ENCODE assay signal across 20 cellular contexts in genomic region chr12:44465139-44465538, GRCh38.
DNase-seq lines count a peak whose midpoint lies in the region; ATAC-seq, FAIRE-seq and TF ChIP-seq lines count a peak whose summit lies in the region.
"Had no signal": no experiment of that assay in that cellular context is flagged by ENCODE, and none has a peak within 500 bp of the region (broad histone marks: within the 10 kb centered on the region; RNA-seq: fewer than 3 reads in every experiment).

No MANE protein-coding gene starts in this region.

- CTCF ChIA-PET in GM12878 (lab: Yijun Ruan, JAX), result interaction anchor here (1.8 kb wide), 1 partner anchor 10 kb away, joined by 6 read pairs; no protein-coding TSS in a partner anchor

- intact Hi-C loops in GM12878 (cut with micrococcal nuclease; ENCODE audit: unreplicated experiment), result no loop called here
- intact Hi-C loops in thyroid gland (cut with DNase I), result no loop called here
- intact Hi-C loops in spleen (cut with DNase I; ENCODE audit: low total_unique reads), result no loop called here

- no peak overlapping the region for H3K4me3 Mint-ChIP-seq in activated T-cell treated with anti-CD3 and anti-CD28 coated beads, Interleukin-2, amount 50 U/mL, for 72 hours
- H3K4me3 Mint-ChIP-seq: activated CD4-positive, alpha-beta memory T cell treated with anti-CD3 and anti-CD28 coated beads, Interleukin-2, amount 10 ng/mL, durations not matched to agents 7 days and 5 days; activated T-helper 17 cell treated with anti-CD3 and anti-CD28 coated beads, Interleukin-2, amount 50 U/mL, for 72 hours had no signal

- peak overlapping the region; percentile 18 for H3K27ac Mint-ChIP-seq in activated T-cell treated with anti-CD3 and anti-CD28 coated beads, Interleukin-2, amount 50 U/mL, for 72 hours
- H3K27ac Mint-ChIP-seq: activated CD4-positive, alpha-beta memory T cell treated with anti-CD3 and anti-CD28 coated beads, Interleukin-2, amount 10 ng/mL, durations not matched to agents 7 days and 5 days; activated T-helper 17 cell treated with anti-CD3 and anti-CD28 coated beads, Interleukin-2, amount 50 U/mL, for 72 hours had no signal

- no peak for TF ChIP-seq EP300 in GM12878 (IDR thresholded peaks at IDR 0.05; ENCODE audit: borderline replicate concordance in 1 of 2, control insufficient read depth in 1 of 2, low read depth in 2 of 2, low read length in 2 of 2)

- TF ChIP-seq RAD21 in GM12878 (IDR thresholded peaks at IDR 0.05; ENCODE audit: insufficient read depth, low read depth, low read length), result no peak

- H2AFZ ChIP-seq in Loucy (ENCODE audit: low read length) (no peak overlapping the region), GM12878 (ENCODE audit: control insufficient read depth, low read depth, low read length) (no peak overlapping the region)
- H2AFZ ChIP-seq: parathyroid adenoma had no signal

- H3K4me1 ChIP-seq in Loucy (ENCODE audit: insufficient read depth, low read length, poor library complexity, severe bottlenecking) (no peaks in the 10 kb centered on the region), GM12878 (ENCODE audit: control insufficient read depth, insufficient read depth, low read length) (no peaks in the 10 kb centered on the region), thyroid gland (peaks cover 1 to 3% of the 10 kb centered on the region in 2 donors), spleen (no peaks in the 10 kb centered on the region)
- H3K4me1 ChIP-seq: heart right ventricle, parathyroid adenoma had no signal

- H3K79me2 ChIP-seq in Loucy (ENCODE audit: insufficient read depth, low read length) (no peaks in the 10 kb centered on the region), GM12878 (ENCODE audit: control insufficient read depth, insufficient read depth, low read length) (no peaks in the 10 kb centered on the region)
- H3K79me2 ChIP-seq: parathyroid adenoma had no signal

- H3K4me3 ChIP-seq in Loucy (ENCODE audit: low read length, poor library complexity, severe bottlenecking) (no peak overlapping the region), GM12878 (no peak overlapping the region), thyroid gland (replicated peaks in 1 of 3) (no peak overlapping the region), spleen (no peak overlapping the region)
- H3K4me3 ChIP-seq: heart right ventricle had no signal

- WGBS in GM12878 (ENCODE audit: insufficient coverage, insufficient replicate concordance, low lambda C conversion rate, missing lambda C conversion rate), result 0% methylated on average over 2 of the region's 2 CpGs
- WGBS in thyroid gland, 2 donors, result 85 to 93% methylated on average over 2 of the region's 2 CpGs
- 68 to 83% (median 80%) methylated on average over 2 of the region's 2 CpGs for WGBS in spleen, 5 donors

- no peak overlapping the region for H3K4me2 ChIP-seq in Loucy (ENCODE audit: low read depth, low read length, poor library complexity, severe bottlenecking)
- H3K4me2 ChIP-seq in GM12878 (ENCODE audit: control insufficient read depth, insufficient read depth), result no peak overlapping the region

- BruUV-seq in GM12878 (replicated peaks; lab: Mats Ljungman, UMichigan), result no TSS peak

- H3K27me3 Mint-ChIP-seq in activated T-cell treated with anti-CD3 and anti-CD28 coated beads, Interleukin-2, amount 50 U/mL, for 72 hours (ENCODE audit: low read depth), result no peaks in the 10 kb centered on the region
- H3K27me3 Mint-ChIP-seq: activated T-helper 17 cell treated with anti-CD3 and anti-CD28 coated beads, Interleukin-2, amount 50 U/mL, for 72 hours had no signal

- H3K36me3 ChIP-seq in Loucy (ENCODE audit: insufficient read depth, low read length) (no peaks in the 10 kb centered on the region), GM12878 (ENCODE audit: control insufficient read depth in 2 of 2, insufficient read depth in 2 of 2, low read length in 1 of 2) (no peaks in the 10 kb centered on the region), thyroid gland (no peaks in the 10 kb centered on the region), spleen (no peaks in the 10 kb centered on the region)
- H3K36me3 ChIP-seq: heart right ventricle had no signal

- H3K27ac ChIP-seq in GM12878 (ENCODE audit: control insufficient read depth, insufficient read depth) (no peak overlapping the region), thyroid gland (no peak overlapping the region), spleen (no peak overlapping the region)
- H3K27ac ChIP-seq: heart right ventricle, parathyroid adenoma had no signal

- in situ Hi-C loops in GM12878 (cut with MboI), result no loop called here

- H3K36me3 Mint-ChIP-seq in activated T-cell treated with anti-CD3 and anti-CD28 coated beads, Interleukin-2, amount 50 U/mL, for 72 hours (ENCODE audit: insufficient read depth in 2 of 2), result no peaks in the 10 kb centered on the region

- peaks cover 0 to 6% of the 10 kb centered on the region in 2 donors for H3K9me3 Mint-ChIP-seq in activated T-cell treated with anti-CD3 and anti-CD28 coated beads, Interleukin-2, amount 50 U/mL, for 72 hours

- POLR2A ChIA-PET in GM12878 (lab: Charles Lee), result no interaction called here

- SMC1A ChIA-PET in GM12878 (lab: Charles Lee; ENCODE audit: uncharacterized antibody, unreplicated experiment), result interaction anchor here (0.9 to 1.6 kb wide), 4 partner anchors 17 to 70 kb away, joined by 3 to 4 read pairs (median 4); no protein-coding TSS in a partner anchor

- H3F3A ChIP-seq in Loucy (ENCODE audit: low read depth), result no peaks in the 10 kb centered on the region

- DNase-seq in activated T-cell treated with anti-CD3 and anti-CD28 coated beads, Interleukin-2, amount 50 U/mL, for 72 hours, result no peak
- DNase-seq in activated T-cell treated with anti-CD3 and anti-CD28 coated beads, Interleukin-2, amount 50 U/mL, for 1 hour, result no peak
- no peak for DNase-seq in GM12878 (ENCODE audit: low read depth, low spot score)
- no peak for DNase-seq in thyroid gland
- DNase-seq in spleen, result no peak
- DNase-seq: activated CD4-positive, alpha-beta memory T cell treated with anti-CD3 and anti-CD28 coated beads, Interleukin-2, amount 10 ng/mL, durations not matched to agents 7 days and 5 days; aorta; cortex of kidney; DMS79 treated with DMSO at 0.1 percent for 48 hours; heart right ventricle; NCI-H1436; NCI-H526 treated with DMSO at 0.1 percent for 48 hours; Right ventricle myocardium superior; stimulated activated CD4-positive, alpha-beta T cell treated with anti-CD3 and anti-CD28 coated beads, Interleukin-12 subunit alpha, Interleukin-12 subunit beta, amount 100 ng/mL, for 4 hours had no signal

- ATAC-seq in activated T-cell treated with anti-CD3 and anti-CD28 coated beads, Interleukin-2, amount 50 U/mL, for 72 hours (replicated peaks in 1 of 2), result no peak
- ATAC-seq in GM12878 (peak; percentile 52), GM21381 (IDR thresholded peaks at IDR 0.05; ENCODE audit: unreplicated experiment) (no peak), GM18909 (IDR thresholded peaks at IDR 0.05; ENCODE audit: poor library complexity, unreplicated experiment) (no peak)
- ATAC-seq: activated T-helper 17 cell treated with anti-CD3 and anti-CD28 coated beads, Interleukin-2, amount 50 U/mL, for 72 hours; heart right ventricle had no signal

- TF ChIP-seq CTCF in Loucy (conservative IDR thresholded peaks at IDR 0.05; ENCODE audit: low read length) (peak; percentile 39), GM12878 (IDR thresholded peaks at IDR 0.05 in 2 of 3, conservative IDR thresholded peaks at IDR 0.05 in 1 of 3; ENCODE audit: control insufficient read depth in 2 of 3, extremely low read depth in 1 of 3, insufficient read depth in 1 of 3, low read depth in 3 of 3, low read length in 3 of 3) (0 out of 6 replicates have a peak, but pooled peaks of 1 of the 3 experiments have one; percentile 4), thyroid gland (IDR thresholded peaks at IDR 0.05) (peak in 4 of 6 experiments; percentile 12 to 53 (median 28)), spleen (IDR thresholded peaks at IDR 0.05 in 8 of 11, conservative IDR thresholded peaks at IDR 0.05 in 3 of 11) (no peak)

- H4K20me1 ChIP-seq in Loucy (ENCODE audit: insufficient read depth, low read length, poor library complexity, severe bottlenecking) (no peaks in the 10 kb centered on the region), GM12878 (ENCODE audit: control insufficient read depth, insufficient read depth) (no peaks in the 10 kb centered on the region)

- H3K9ac ChIP-seq in Loucy (ENCODE audit: low read depth, low read length, poor library complexity, severe bottlenecking) (no peak overlapping the region), GM12878 (ENCODE audit: control insufficient read depth, insufficient read depth, low read length) (no peak overlapping the region)
- H3K9ac ChIP-seq: parathyroid adenoma had no signal

- H3K4me1 Mint-ChIP-seq in activated T-cell treated with anti-CD3 and anti-CD28 coated beads, Interleukin-2, amount 50 U/mL, for 72 hours (ENCODE audit: low read depth), result no peaks in the 10 kb centered on the region
- H3K4me1 Mint-ChIP-seq: activated CD4-positive, alpha-beta memory T cell treated with anti-CD3 and anti-CD28 coated beads, Interleukin-2, amount 10 ng/mL, durations not matched to agents 7 days and 5 days; activated T-helper 17 cell treated with anti-CD3 and anti-CD28 coated beads, Interleukin-2, amount 50 U/mL, for 72 hours had no signal

- no peaks in the 10 kb centered on the region for H3K27me3 ChIP-seq in Loucy (ENCODE audit: insufficient read depth, low read length, poor library complexity, severe bottlenecking)
- no peaks in the 10 kb centered on the region for H3K27me3 ChIP-seq in GM12878 (replicated peaks in 1 of 2; ENCODE audit: control insufficient read depth in 2 of 2, insufficient read depth in 2 of 2, low read length in 1 of 2)
- H3K27me3 ChIP-seq in thyroid gland, result no peaks in the 10 kb centered on the region
- H3K27me3 ChIP-seq in spleen (replicated peaks in 1 of 7), result no peaks in the 10 kb centered on the region
- H3K27me3 ChIP-seq: heart right ventricle had no signal

- FAIRE-seq in GM12878 (lab: Jason Lieb, UNC), result no peak
- FAIRE-seq: TTC549 had no signal

- TF ChIP-seq POLR2A in GM12878 (IDR thresholded peaks at IDR 0.05; ENCODE audit: low read depth, low read length) (no peak), thyroid gland (IDR thresholded peaks at IDR 0.05) (no peak), spleen (IDR thresholded peaks at IDR 0.05) (no peak)

- no peaks in the 10 kb centered on the region for H3K9me2 ChIP-seq in Loucy (replicated peaks; ENCODE audit: low read depth, low read length)

- peaks cover 7% of the 10 kb centered on the region; the same call in 1 of the 2 replicates for H3K9me3 ChIP-seq in Loucy (ENCODE audit: insufficient read depth, low read depth, low read length)
- peaks cover 2% of the 10 kb centered on the region; the same call in 2 of the 3 replicates for H3K9me3 ChIP-seq in GM12878 (replicated peaks; ENCODE audit: control insufficient read depth, insufficient read depth, low read length)
- H3K9me3 ChIP-seq in thyroid gland, result no peaks in the 10 kb centered on the region
- H3K9me3 ChIP-seq in spleen, result peaks cover 0 to 17% (median 8%) of the 10 kb centered on the region in 8 donors

- RAD21 ChIA-PET in GM12878 (lab: Charles Lee; ENCODE audit: unreplicated experiment), result interaction anchor here (1.1 to 1.9 kb wide), 2 partner anchors 20 to 24 kb away, joined by 3 to 4 read pairs; no protein-coding TSS in a partner anchor

TF ChIP-seq in GM12878, 131 proteins besides CTCF, POLR2A, EP300 and RAD21:
- TF ChIP-seq CHD4 (IDR thresholded peaks at IDR 0.05) (no peak), GABPA (IDR thresholded peaks at IDR 0.05; ENCODE audit: low read depth) (no peak), SIX5 (IDR thresholded peaks at IDR 0.05; ENCODE audit: low read depth, low read length, severe bottlenecking) (no peak)

Comparison
In these comparisons a context has a peak if more than half of its experiments do, and no peak if none do; other contexts are left out.
1. CTCF ChIP-seq: peak in Loucy (single experiment) and thyroid gland (4 of 6); none in spleen (0 of 11).